Comparison of ENCODE assay signal across 8 cellular contexts in genomic region chr14:68779761-68780323, GRCh38. TPM values are rescaled to one million over a fixed set of nuclear protein-coding genes. Genes with fewer than 3 reads are reported as not detected.
DNase-seq lines count a peak whose midpoint lies in the region; ATAC-seq and TF ChIP-seq lines count a peak whose summit lies in the region.

No MANE protein-coding gene starts in this region.

- peaks cover 8% of the 10 kb centered on the region for H3K9me3 Mint-ChIP-seq in activated T-helper 2 cell treated with anti-CD3 and anti-CD28 coated beads, Interferon-gamma antibody, Interleukin-2, Interleukin-4, amounts not matched to agents 10 μg/mL and 5 μg/mL and 100 μg/mL, durations not matched to agents 14 hours and 24 hours and 36 hours

- no peaks in the 10 kb centered on the region for H3K27me3 ChIP-seq in gastroesophageal sphincter

- peaks cover 0 to 52% (median 33%) of the 10 kb centered on the region in 3 donors for H3K4me1 ChIP-seq in gastroesophageal sphincter

- no peaks in the 10 kb centered on the region for H3K27me3 Mint-ChIP-seq in activated T-helper 2 cell treated with anti-CD3 and anti-CD28 coated beads, Interferon-gamma antibody, Interleukin-2, Interleukin-4, amounts not matched to agents 10 μg/mL and 5 μg/mL and 100 μg/mL, durations not matched to agents 14 hours and 24 hours and 36 hours (ENCODE audit: low read depth)

- no peak for TF ChIP-seq POLR2A in gastroesophageal sphincter (IDR thresholded peaks at IDR 0.05)

- TF ChIP-seq EP300 in gastroesophageal sphincter (IDR thresholded peaks at IDR 0.05) = no peak

- DNase-seq in Kasumi-1 (lab: John Stamatoyannopoulos, UW) (peak; percentile 53 to 63), NCI-H1436 (lab: John Stamatoyannopoulos, UW) (no peak), NCI-H82 treated with DMSO at 0.1 percent for 48 hours (lab: John Stamatoyannopoulos, UW; ENCODE audit: unreplicated experiment) (no peak)
- DNase-seq in activated T-helper 2 cell treated with anti-CD3 and anti-CD28 coated beads, Interferon-gamma antibody, Interleukin-2, Interleukin-4, amounts not matched to agents 10 μg/mL and 5 μg/mL and 100 μg/mL, durations not matched to agents 14 hours and 24 hours and 36 hours (ENCODE audit: low spot score) = peak; percentile 48
- DNase-seq in stimulated activated CD4-positive, alpha-beta T cell treated with anti-CD3 and anti-CD28 coated beads, Interleukin-4, amount 100 ng/mL, for 4 hours = peak; percentile 17 to 70

- H3K4me1 Mint-ChIP-seq in activated T-helper 2 cell treated with anti-CD3 and anti-CD28 coated beads, Interferon-gamma antibody, Interleukin-2, Interleukin-4, amounts not matched to agents 10 μg/mL and 5 μg/mL and 100 μg/mL, durations not matched to agents 14 hours and 24 hours and 36 hours (ENCODE audit: low read depth) = peaks cover 59% of the 10 kb centered on the region

- peak overlapping the region; percentile 92 for H3K27ac Mint-ChIP-seq in activated T-helper 2 cell treated with anti-CD3 and anti-CD28 coated beads, Interferon-gamma antibody, Interleukin-2, Interleukin-4, amounts not matched to agents 10 μg/mL and 5 μg/mL and 100 μg/mL, durations not matched to agents 14 hours and 24 hours and 36 hours

- no peak overlapping the region for H3K4me3 ChIP-seq in gastroesophageal sphincter

- H3K36me3 Mint-ChIP-seq in activated T-helper 2 cell treated with anti-CD3 and anti-CD28 coated beads, Interferon-gamma antibody, Interleukin-2, Interleukin-4, amounts not matched to agents 10 μg/mL and 5 μg/mL and 100 μg/mL, durations not matched to agents 14 hours and 24 hours and 36 hours (ENCODE audit: low read depth) = peaks cover 6% of the 10 kb centered on the region

- peak overlapping the region; percentile 67 for H3K4me3 Mint-ChIP-seq in activated T-helper 2 cell treated with anti-CD3 and anti-CD28 coated beads, Interferon-gamma antibody, Interleukin-2, Interleukin-4, amounts not matched to agents 10 μg/mL and 5 μg/mL and 100 μg/mL, durations not matched to agents 14 hours and 24 hours and 36 hours (ENCODE audit: low read depth)

- ATAC-seq in gastroesophageal sphincter = peak; percentile 37
- no peak for ATAC-seq in GM18909 (IDR thresholded peaks at IDR 0.05; ENCODE audit: poor library complexity, unreplicated experiment)
- no peak for ATAC-seq in HG02759 (IDR thresholded peaks at IDR 0.05; ENCODE audit: unreplicated experiment)

- no peaks in the 10 kb centered on the region for H3K36me3 ChIP-seq in gastroesophageal sphincter

- peak overlapping the region; percentile 50 to 82 (median 80) for H3K27ac ChIP-seq in gastroesophageal sphincter

- 36 to 37% methylated on average over 9 of the region's 9 CpGs for WGBS in gastroesophageal sphincter (ENCODE audit: low coverage in 1 of 2), 2 donors

- no peak for TF ChIP-seq CTCF in gastroesophageal sphincter (IDR thresholded peaks at IDR 0.05)

- intact Hi-C loops in activated T-helper 2 cell treated with anti-CD3 and anti-CD28 coated beads, Interferon-gamma antibody, Interleukin-2, Interleukin-4, amounts not matched to agents 10 μg/mL and 5 μg/mL and 100 μg/mL, durations not matched to agents 14 hours and 24 hours and 36 hours (cut with micrococcal nuclease) = loop anchor here (5.0 to 10.0 kb wide), 2 partner anchors 375 to 493 kb away; no protein-coding TSS in a partner anchor

- peaks cover 0 to 5% (median 0%) of the 10 kb centered on the region in 3 donors for H3K9me3 ChIP-seq in gastroesophageal sphincter

RNA-seq across cellular contexts. Expression of gene ZFP36L1, which starts 13.0 kb away (rescaled TPM):
- 70.0 and 73.4 TPM in 2 replicates for total RNA-seq in activated T-helper 2 cell treated with anti-CD3 and anti-CD28 coated beads, Interferon-gamma antibody, Interleukin-2, Interleukin-4, amounts not matched to agents 10 μg/mL and 5 μg/mL and 100 μg/mL, durations not matched to agents 14 hours and 24 hours and 36 hours
- total RNA-seq in gastroesophageal sphincter = 100 to 1,000 TPM; 154 to 451 (median 280) TPM

Comparison
In these comparisons a context has a peak if more than half of its experiments do, and no peak if none do; other contexts are left out.
1. DNase-seq: peak in Kasumi-1 (2 of 2), activated T-helper 2 cell treated with anti-CD3 and anti-CD28 coated beads, Interferon-gamma antibody, Interleukin-2, Interleukin-4, amounts not matched to agents 10 μg/mL and 5 μg/mL and 100 μg/mL, durations not matched to agents 14 hours and 24 hours and 36 hours (single experiment) and stimulated activated CD4-positive, alpha-beta T cell treated with anti-CD3 and anti-CD28 coated beads, Interleukin-4, amount 100 ng/mL, for 4 hours (2 of 2); none in NCI-H1436 (single experiment) and NCI-H82 treated with DMSO at 0.1 percent for 48 hours (single experiment).